In genomic region chr5:220008-220407, GRCh38 we compare ENCODE assay signal across 8 cellular contexts. TPM values are rescaled to one million over a fixed set of nuclear protein-coding genes. Genes with fewer than 3 reads are reported as not detected.
DNase-seq lines count a peak whose midpoint lies in the region; ATAC-seq, FAIRE-seq and TF ChIP-seq lines count a peak whose summit lies in the region.

No MANE protein-coding gene starts in this region.

- H3K9me3 ChIP-seq in DND-41 (ENCODE audit: insufficient read depth, low read length, severe bottlenecking) (no peaks in the 10 kb centered on the region), GM12878 (replicated peaks; ENCODE audit: control insufficient read depth, insufficient read depth, low read length) (no peaks in the 10 kb centered on the region)

- SMC1A ChIA-PET in GM12878 (lab: Charles Lee; ENCODE audit: uncharacterized antibody, unreplicated experiment), result interaction anchor here (0.9 to 2.7 kb wide), 5 partner anchors 12 to 51 kb away, joined by 3 to 9 read pairs (median 4); partner anchors contain the start of gene PDCD6

- no peak for TF ChIP-seq EP300 in GM12878 (IDR thresholded peaks at IDR 0.05; ENCODE audit: borderline replicate concordance in 1 of 2, control insufficient read depth in 1 of 2, low read depth in 2 of 2, low read length in 2 of 2)

- H3K4me2 ChIP-seq in DND-41 (ENCODE audit: insufficient read depth, low read length) (peak overlapping the region; percentile 73), GM12878 (ENCODE audit: control insufficient read depth, insufficient read depth) (peak overlapping the region; percentile 32)

- H3K79me2 ChIP-seq in DND-41 (ENCODE audit: insufficient read depth, low read length), result peaks cover 87% of the 10 kb centered on the region
- peaks cover 57% of the 10 kb centered on the region for H3K79me2 ChIP-seq in GM12878 (ENCODE audit: control insufficient read depth, insufficient read depth, low read length)

- peak overlapping the region; percentile 91 for H3K4me3 Mint-ChIP-seq in natural killer cell treated with Interleukin-12 subunit alpha and Interleukin-12 subunit beta and Interleukin-15 and Interleukin-18, amount 100 ng/mL, for 72 hours

- in situ Hi-C loops in GM12878 (cut with MboI), result no loop called here

- CTCF ChIA-PET in GM12878 (lab: Yijun Ruan, JAX), result interaction anchor here (1.6 to 2.8 kb wide), 2 partner anchors 32 to 227 kb away, joined by 3 to 13 read pairs; no protein-coding TSS in a partner anchor

- H4K20me1 ChIP-seq in DND-41 (ENCODE audit: insufficient read depth, low read length), result peaks cover 47% of the 10 kb centered on the region
- no peaks in the 10 kb centered on the region for H4K20me1 ChIP-seq in GM12878 (ENCODE audit: control insufficient read depth, insufficient read depth)

- POLR2A ChIA-PET in GM12878 (lab: Charles Lee), result interaction anchor here (0.7 to 3.4 kb wide), 4 partner anchors 31 to 253 kb away, joined by 3 to 21 read pairs (median 3); partner anchors contain the start of gene PDCD6

- peak overlapping the region; percentile 88 to 93; a peak in 3 of 4 replicates for H3K4me3 ChIP-seq in DND-41 (ENCODE audit: low read depth in 1 of 2, low read length in 2 of 2)
- peak overlapping the region; percentile 98 for H3K4me3 ChIP-seq in GM12878

- RAD21 ChIA-PET in GM12878 (lab: Charles Lee; ENCODE audit: unreplicated experiment), result interaction anchor here (0.8 to 2.4 kb wide), 3 partner anchors 12 to 149 kb away, joined by 3 to 7 read pairs (median 6); no protein-coding TSS in a partner anchor

- H3K27ac Mint-ChIP-seq in natural killer cell treated with Interleukin-12 subunit alpha and Interleukin-12 subunit beta and Interleukin-15 and Interleukin-18, amount 100 ng/mL, for 72 hours, result peak overlapping the region; percentile 66 to 92

- 4% methylated on average over 3 of the region's 3 CpGs for WGBS in GM12878 (ENCODE audit: insufficient coverage, insufficient replicate concordance, low lambda C conversion rate, missing lambda C conversion rate)

- no peaks in the 10 kb centered on the region for H3K27me3 Mint-ChIP-seq in natural killer cell treated with Interleukin-12 subunit alpha and Interleukin-12 subunit beta and Interleukin-15 and Interleukin-18, amount 100 ng/mL, for 72 hours

- peaks cover 39 to 45% of the 10 kb centered on the region in 2 donors for H3K4me1 Mint-ChIP-seq in natural killer cell treated with Interleukin-12 subunit alpha and Interleukin-12 subunit beta and Interleukin-15 and Interleukin-18, amount 100 ng/mL, for 72 hours (ENCODE audit: low read depth in 2 of 2)

- H3K4me1 ChIP-seq in DND-41 (ENCODE audit: insufficient read depth, low read length) (peaks cover 36% of the 10 kb centered on the region), GM12878 (ENCODE audit: control insufficient read depth, insufficient read depth, low read length) (peaks cover 9% of the 10 kb centered on the region)

- peaks cover 4% of the 10 kb centered on the region for H3K36me3 Mint-ChIP-seq in natural killer cell treated with Interleukin-12 subunit alpha and Interleukin-12 subunit beta and Interleukin-15 and Interleukin-18, amount 100 ng/mL, for 72 hours

- no peaks in the 10 kb centered on the region for H3K9me3 Mint-ChIP-seq in natural killer cell treated with Interleukin-12 subunit alpha and Interleukin-12 subunit beta and Interleukin-15 and Interleukin-18, amount 100 ng/mL, for 72 hours

- H3K27me3 ChIP-seq in DND-41 (ENCODE audit: insufficient read depth, low read length, poor library complexity) (no peaks in the 10 kb centered on the region), GM12878 (replicated peaks in 1 of 2; ENCODE audit: control insufficient read depth in 2 of 2, insufficient read depth in 2 of 2, low read length in 1 of 2) (no peaks in the 10 kb centered on the region)

- intact Hi-C loops in GM12878 (cut with micrococcal nuclease; ENCODE audit: unreplicated experiment), result no loop called here

- H3K27ac ChIP-seq in DND-41 (ENCODE audit: low read length), result peak overlapping the region; percentile 30
- peak overlapping the region; percentile 39 for H3K27ac ChIP-seq in GM12878 (ENCODE audit: control insufficient read depth, insufficient read depth)

- no peak for DNase-seq in DND-41
- DNase-seq in GM12878 (ENCODE audit: low read depth, low spot score), result no peak
- DNase-seq in natural killer cell treated with Interleukin-12 subunit alpha and Interleukin-12 subunit beta and Interleukin-15 and Interleukin-18, amount 100 ng/mL, for 72 hours (ENCODE audit: low spot score), result no peak
- DNase-seq in SK-N-DZ (ENCODE audit: low spot score), result no peak
- no peak for DNase-seq in hepatic stellate cell (ENCODE audit: low spot score)
- DNase-seq in NOMO-1 treated with DMSO at 0.1 percent for 48 hours (lab: John Stamatoyannopoulos, UW; ENCODE audit: unreplicated experiment), result no peak

- H3K36me3 ChIP-seq in DND-41 (ENCODE audit: insufficient read depth, low read length) (peaks cover 26% of the 10 kb centered on the region), GM12878 (ENCODE audit: control insufficient read depth in 2 of 2, insufficient read depth in 2 of 2, low read length in 1 of 2) (peaks cover 4% of the 10 kb centered on the region in 2 experiments; a peak in 3 of 4 replicates)

- H2AFZ ChIP-seq in DND-41 (ENCODE audit: low read depth, low read length), result no peak overlapping the region
- H2AFZ ChIP-seq in GM12878 (ENCODE audit: control insufficient read depth, low read depth, low read length), result no peak overlapping the region

- no peak for TF ChIP-seq CTCF in DND-41 (IDR thresholded peaks at IDR 0.05; ENCODE audit: borderline replicate concordance, extremely low read depth, low read length, poor library complexity, severe bottlenecking)
- no peak for TF ChIP-seq CTCF in GM12878 (IDR thresholded peaks at IDR 0.05 in 2 of 3, conservative IDR thresholded peaks at IDR 0.05 in 1 of 3; ENCODE audit: control insufficient read depth in 2 of 3, extremely low read depth in 1 of 3, insufficient read depth in 1 of 3, low read depth in 3 of 3, low read length in 3 of 3)

- TF ChIP-seq RAD21 in GM12878 (IDR thresholded peaks at IDR 0.05; ENCODE audit: insufficient read depth, low read depth, low read length), result no peak

- no TSS peak for BruUV-seq in GM12878 (replicated peaks; lab: Mats Ljungman, UMichigan)

- FAIRE-seq in GM12878 (lab: Jason Lieb, UNC), result no peak

- H3K9ac ChIP-seq in DND-41 (ENCODE audit: low read depth, low read length) (peak overlapping the region; percentile 94), GM12878 (ENCODE audit: control insufficient read depth, insufficient read depth, low read length) (peak overlapping the region; percentile 86; the same call in 1 of the 2 replicates)

- no peak for TF ChIP-seq POLR2A in GM12878 (IDR thresholded peaks at IDR 0.05; ENCODE audit: low read depth, low read length)

- 0 out of 3 replicates have a peak, but pooled peaks have one; percentile 20 for ATAC-seq in DND-41 (ENCODE audit: insufficient read depth, low read depth)
- ATAC-seq in HG02884 (IDR thresholded peaks at IDR 0.05; ENCODE audit: unreplicated experiment), result peak; percentile 38
- ATAC-seq in GM12878, result peak; percentile 46
- no peak for ATAC-seq in natural killer cell treated with Interleukin-12 subunit alpha and Interleukin-12 subunit beta and Interleukin-15 and Interleukin-18, amount 100 ng/mL, for 72 hours
- ATAC-seq in GM19397 (IDR thresholded peaks at IDR 0.05; ENCODE audit: unreplicated experiment), result no peak

RNA-seq across cellular contexts. Expression of gene SDHA, which starts 1.9 kb away (rescaled TPM):
- total RNA-seq in GM12878 (2013; cell fraction: nucleolus; rRNA removed), result 220 and 264 TPM in 2 replicates
- total RNA-seq in GM12878 (2014; rRNA removed), result 76.7 and 79.9 TPM in 2 replicates
- total RNA-seq in GM12878 (2014; rRNA removed; fragmentation: Illumina TruSeq; extraction: Trizol), result 74.9 and 82.0 TPM in 2 replicates
- total RNA-seq in GM12878 (2021), result 124 and 128 TPM in 2 replicates
- 123 TPM for polyA plus RNA-seq in GM12878 (2011; ENCODE audit: low read depth)
- 80.6 and 141 TPM in 2 replicates for polyA plus RNA-seq in GM12878 (2011; rRNA removed)
- polyA plus RNA-seq in GM12878 (2011; cell fraction: cytosol; rRNA removed), result 120 and 144 TPM in 2 replicates
- polyA plus RNA-seq in GM12878 (2011; cell fraction: nucleus; rRNA removed), result 211 and 246 TPM in 2 replicates
- polyA plus RNA-seq in GM12878 (2012), result 122 and 133 TPM in 2 replicates
- 48.0 and 79.2 TPM in 2 replicates for polyA plus RNA-seq in GM12878 (2014; fragmentation: Illumina TruSeq; extraction: Trizol)
- polyA plus RNA-seq in GM12878 (2014; fragmentation: Nextera tagmentation; extraction: Ambion mirVana), result 100 to 1,000 TPM in 1 of 2 experiments, 10 to 100 TPM in 1; 63.3 to 122 TPM
- polyA plus RNA-seq in GM12878 (2014; rRNA removed), result 85.5 and 94.7 TPM in 2 replicates
- polyA plus RNA-seq in GM12878 (2016; fragmentation: Nextera tagmentation; extraction: Ambion mirVana), result 100 to 1,000 TPM; 193 to 205 TPM
- 192 and 223 TPM in 2 replicates for polyA minus RNA-seq in GM12878 (2011; rRNA and poly(A)+ RNA removed)
- 46.5 and 57.5 TPM in 2 replicates for polyA minus RNA-seq in GM12878 (2011; cell fraction: cytosol; rRNA and poly(A)+ RNA removed)
- 129 and 210 TPM in 2 replicates for polyA minus RNA-seq in GM12878 (2011; cell fraction: nucleus; rRNA and poly(A)+ RNA removed)
- 100 to 1,000 TPM; 121 to 130 TPM for total RNA-seq in natural killer cell treated with Interleukin-12 subunit alpha and Interleukin-12 subunit beta and Interleukin-15 and Interleukin-18, amount 100 ng/mL, for 72 hours
- 79.8 and 84.9 TPM in 2 replicates for polyA plus RNA-seq in SK-N-DZ (2014; cell fraction: cytosol; rRNA removed)
- 83.0 and 89.6 TPM in 2 replicates for polyA plus RNA-seq in SK-N-DZ (2014; cell fraction: nucleus; rRNA removed)

RNA-seq across cellular contexts. Expression of gene CCDC127, which starts 2.1 kb away (rescaled TPM):
- total RNA-seq in GM12878 (2013; cell fraction: nucleolus; rRNA removed), result 7.6 and 9.0 TPM in 2 replicates
- 2.3 and 3.4 TPM in 2 replicates for total RNA-seq in GM12878 (2014; rRNA removed)
- total RNA-seq in GM12878 (2014; rRNA removed; fragmentation: Illumina TruSeq; extraction: Trizol), result 1.9 and 2.1 TPM in 2 replicates
- 2.9 and 4.1 TPM in 2 replicates for total RNA-seq in GM12878 (2021)
- polyA plus RNA-seq in GM12878 (2011; ENCODE audit: low read depth), result 1.2 TPM
- polyA plus RNA-seq in GM12878 (2011; rRNA removed), result 2.1 and 2.2 TPM in 2 replicates
- 2.0 TPM in 2 replicates for polyA plus RNA-seq in GM12878 (2011; cell fraction: cytosol; rRNA removed)
- polyA plus RNA-seq in GM12878 (2011; cell fraction: nucleus; rRNA removed), result 2.6 and 2.9 TPM in 2 replicates
- polyA plus RNA-seq in GM12878 (2012), result 2.5 and 3.4 TPM in 2 replicates
- polyA plus RNA-seq in GM12878 (2014; fragmentation: Illumina TruSeq; extraction: Trizol), result 1.4 and 1.9 TPM in 2 replicates
- 1 to 10 TPM; 2.8 to 3.8 TPM for polyA plus RNA-seq in GM12878 (2014; fragmentation: Nextera tagmentation; extraction: Ambion mirVana)
- polyA plus RNA-seq in GM12878 (2014; rRNA removed), result 2.2 and 3.7 TPM in 2 replicates
- polyA plus RNA-seq in GM12878 (2016; fragmentation: Nextera tagmentation; extraction: Ambion mirVana), result 1 to 10 TPM; 6.5 to 6.9 TPM
- polyA minus RNA-seq in GM12878 (2011; rRNA and poly(A)+ RNA removed), result 2.3 and 2.4 TPM in 2 replicates
- polyA minus RNA-seq in GM12878 (2011; cell fraction: cytosol; rRNA and poly(A)+ RNA removed), result 0.94 and 1.2 TPM in 2 replicates
- 4.2 and 8.7 TPM in 2 replicates for polyA minus RNA-seq in GM12878 (2011; cell fraction: nucleus; rRNA and poly(A)+ RNA removed)
- 1 to 10 TPM; 4.3 to 9.1 TPM for total RNA-seq in natural killer cell treated with Interleukin-12 subunit alpha and Interleukin-12 subunit beta and Interleukin-15 and Interleukin-18, amount 100 ng/mL, for 72 hours
- polyA plus RNA-seq in SK-N-DZ (2014; cell fraction: cytosol; rRNA removed), result 5.7 and 8.3 TPM in 2 replicates
- 2.9 and 3.6 TPM in 2 replicates for polyA plus RNA-seq in SK-N-DZ (2014; cell fraction: nucleus; rRNA removed)

RNA-seq across cellular contexts. Expression of gene LRRC14B, which starts 28.7 kb away (rescaled TPM):
- not detected in 2 replicates for total RNA-seq in GM12878 (2013; cell fraction: nucleolus; rRNA removed)
- total RNA-seq in GM12878 (2014; rRNA removed), result 0.06 and 0.16 TPM in 2 replicates
- total RNA-seq in GM12878 (2014; rRNA removed; fragmentation: Illumina TruSeq; extraction: Trizol), result not detected in 2 replicates
- 0.31 and 0.32 TPM in 2 replicates for total RNA-seq in GM12878 (2021)
- polyA plus RNA-seq in GM12878 (2011; ENCODE audit: low read depth), result not detected
- polyA plus RNA-seq in GM12878 (2011; rRNA removed), result not detected in 2 replicates
- polyA plus RNA-seq in GM12878 (2011; cell fraction: cytosol; rRNA removed), result 0.06 and 0.08 TPM in 2 replicates
- not detected in 2 replicates for polyA plus RNA-seq in GM12878 (2011; cell fraction: nucleus; rRNA removed)
- 0.45 and 0.51 TPM in 2 replicates for polyA plus RNA-seq in GM12878 (2012)
- polyA plus RNA-seq in GM12878 (2014; fragmentation: Illumina TruSeq; extraction: Trizol), result not detected in 2 replicates
- not detected for polyA plus RNA-seq in GM12878 (2014; fragmentation: Nextera tagmentation; extraction: Ambion mirVana)
- 0.06 and 0.18 TPM in 2 replicates for polyA plus RNA-seq in GM12878 (2014; rRNA removed)
- polyA plus RNA-seq in GM12878 (2016; fragmentation: Nextera tagmentation; extraction: Ambion mirVana), result under 1 TPM; 0.13 to 0.24 TPM
- polyA minus RNA-seq in GM12878 (2011; rRNA and poly(A)+ RNA removed), result not detected in 2 replicates
- not detected in 2 replicates for polyA minus RNA-seq in GM12878 (2011; cell fraction: cytosol; rRNA and poly(A)+ RNA removed)
- not detected in 2 replicates for polyA minus RNA-seq in GM12878 (2011; cell fraction: nucleus; rRNA and poly(A)+ RNA removed)
- total RNA-seq in natural killer cell treated with Interleukin-12 subunit alpha and Interleukin-12 subunit beta and Interleukin-15 and Interleukin-18, amount 100 ng/mL, for 72 hours, result not detected
- 0.14 and 0.38 TPM in 2 replicates for polyA plus RNA-seq in SK-N-DZ (2014; cell fraction: cytosol; rRNA removed)
- not detected in 2 replicates for polyA plus RNA-seq in SK-N-DZ (2014; cell fraction: nucleus; rRNA removed)

RNA-seq across cellular contexts. Expression of gene PDCD6, which starts 51.4 kb away (rescaled TPM):
- total RNA-seq in GM12878 (2013; cell fraction: nucleolus; rRNA removed), result 142 and 166 TPM in 2 replicates
- total RNA-seq in GM12878 (2014; rRNA removed) (144 and 148 TPM in 2 replicates), GM12878 (2014; rRNA removed; fragmentation: Illumina TruSeq; extraction: Trizol) (105 and 111 TPM in 2 replicates), GM12878 (2021) (91.5 and 92.5 TPM in 2 replicates)
- 77.7 TPM for polyA plus RNA-seq in GM12878 (2011; ENCODE audit: low read depth)
- polyA plus RNA-seq in GM12878 (2011; rRNA removed) (253 and 286 TPM in 2 replicates), GM12878 (2014; fragmentation: Illumina TruSeq; extraction: Trizol) (97.2 and 108 TPM in 2 replicates), GM12878 (2014; fragmentation: Nextera tagmentation; extraction: Ambion mirVana) (10 to 100 TPM; 28.6 to 58.4 TPM), GM12878 (2014; rRNA removed) (135 and 154 TPM in 2 replicates), GM12878 (2016; fragmentation: Nextera tagmentation; extraction: Ambion mirVana) (100 to 1,000 TPM; 228 TPM)
- 255 and 280 TPM in 2 replicates for polyA plus RNA-seq in GM12878 (2011; cell fraction: cytosol; rRNA removed)
- polyA plus RNA-seq in GM12878 (2011; cell fraction: nucleus; rRNA removed), result 244 and 248 TPM in 2 replicates
- 106 and 107 TPM in 2 replicates for polyA plus RNA-seq in GM12878 (2012)
- 147 and 226 TPM in 2 replicates for polyA minus RNA-seq in GM12878 (2011; rRNA and poly(A)+ RNA removed)
- polyA minus RNA-seq in GM12878 (2011; cell fraction: cytosol; rRNA and poly(A)+ RNA removed), result 50.9 and 61.4 TPM in 2 replicates
- 39.8 and 66.9 TPM in 2 replicates for polyA minus RNA-seq in GM12878 (2011; cell fraction: nucleus; rRNA and poly(A)+ RNA removed)
- 10 to 100 TPM; 71.5 to 85.9 TPM for total RNA-seq in natural killer cell treated with Interleukin-12 subunit alpha and Interleukin-12 subunit beta and Interleukin-15 and Interleukin-18, amount 100 ng/mL, for 72 hours
- polyA plus RNA-seq in SK-N-DZ (2014; cell fraction: cytosol; rRNA removed), result 101 and 115 TPM in 2 replicates
- 108 and 121 TPM in 2 replicates for polyA plus RNA-seq in SK-N-DZ (2014; cell fraction: nucleus; rRNA removed)

Comparison
In these comparisons a context has a peak if more than half of its experiments do, and no peak if none do; other contexts are left out.
1. ATAC-seq: peak in DND-41 (single experiment), HG02884 (single experiment) and GM12878 (single experiment); none in natural killer cell treated with Interleukin-12 subunit alpha and Interleukin-12 subunit beta and Interleukin-15 and Interleukin-18, amount 100 ng/mL, for 72 hours (0 of 2) and GM19397 (single experiment).